ENCODE assay signal across 9 cellular contexts in the genomic region with DNA sequence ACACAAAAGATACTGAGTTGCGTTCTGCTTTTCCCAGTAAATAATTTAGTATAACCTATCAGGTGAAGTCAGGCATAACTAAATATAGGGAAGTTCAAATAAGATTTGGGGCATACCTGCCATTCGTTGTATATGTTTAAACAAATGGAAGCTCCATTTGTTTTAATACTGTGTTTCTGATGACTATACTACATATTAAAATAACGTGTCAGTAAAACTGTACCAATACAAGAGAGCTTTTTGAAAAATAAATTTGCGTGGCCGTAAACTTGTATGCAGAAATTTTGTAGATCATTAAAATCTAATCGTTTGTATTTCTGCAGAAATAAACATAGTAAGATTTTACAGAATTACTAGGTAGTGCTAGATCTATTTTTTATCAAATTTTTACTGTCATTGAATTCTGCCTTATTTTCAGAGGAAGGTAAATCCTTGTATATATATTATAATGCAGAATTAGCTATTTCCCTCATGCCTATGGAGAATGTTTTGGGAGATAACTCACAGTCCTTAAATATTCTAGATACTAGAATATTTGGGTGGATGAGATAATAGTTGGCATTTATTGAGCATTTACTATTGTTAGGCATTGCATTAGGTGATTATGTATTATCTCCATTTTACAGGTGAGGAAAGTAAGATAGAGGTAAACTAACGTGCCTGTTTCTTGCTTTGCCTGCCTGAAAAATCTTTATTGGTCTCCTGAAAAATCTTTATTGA. TPM values are rescaled to one million over a fixed set of nuclear protein-coding genes. Genes with fewer than 3 reads are reported as not detected.
DNase-seq lines count a peak whose midpoint lies in the region; ATAC-seq and TF ChIP-seq lines count a peak whose summit lies in the region.
"Had no signal": no experiment of that assay in that cellular context is flagged by ENCODE, and none has a peak within 500 bp of the region (broad histone marks: within the 10 kb centered on the region; RNA-seq: fewer than 3 reads in every experiment).

No MANE protein-coding gene starts in this region.

- H3K27me3 ChIP-seq in CD4-positive, alpha-beta T cell (ENCODE audit: control insufficient read depth, insufficient read depth, low read length): no peaks in the 10 kb centered on the region
- H3K27me3 ChIP-seq in duodenal mucosa (ENCODE audit: control insufficient read depth in 1 of 2, insufficient read depth in 2 of 2, low read length in 2 of 2): no peaks in the 10 kb centered on the region
- H3K27me3 ChIP-seq in neural cell (ENCODE audit: insufficient read depth, low read depth, low read length): no peaks in the 10 kb centered on the region

- intact Hi-C loops in CD4-positive, alpha-beta T cell (cut with DNase I, micrococcal nuclease): loop anchor here (2.0 to 10.0 kb wide), 3 partner anchors 65 to 1581 kb away; a partner anchor contains a TSS

- H3K27ac Mint-ChIP-seq in CD4-positive, alpha-beta T cell: peak overlapping the region; percentile 12

- TF ChIP-seq POLR2A in NB4 (IDR thresholded peaks at IDR 0.05; ENCODE audit: extremely low read depth, insufficient read length): no peak

- H3F3A ChIP-seq in neural cell (ENCODE audit: insufficient read depth, low read length, poor library complexity, severe bottlenecking): no peaks in the 10 kb centered on the region

- H4K20me1 ChIP-seq in neural cell (ENCODE audit: insufficient read depth): no peaks in the 10 kb centered on the region

- H3K9me3 Mint-ChIP-seq in CD4-positive, alpha-beta T cell: no peaks in the 10 kb centered on the region

- peaks cover 48% of the 10 kb centered on the region for H3K79me2 ChIP-seq in neural cell (replicated peaks; ENCODE audit: insufficient read depth, low read length)

- CTCF ChIA-PET in CD4-positive, alpha-beta T cell (lab: Charles Lee): interaction anchor here (1.4 kb wide), 1 partner anchor 33 kb away, joined by 3 read pairs; no protein-coding TSS in a partner anchor

- DNase-seq in CD4-positive, alpha-beta T cell: no peak
- DNase-seq in NB4 (ENCODE audit: low read depth) (no peak), AML-193 (lab: John Stamatoyannopoulos, UW) (no peak), SIG-M5 (lab: John Stamatoyannopoulos, UW) (no peak)
- DNase-seq: caudate nucleus had no signal

- H2AFZ ChIP-seq in neural cell (ENCODE audit: low read depth, low read length): no peak overlapping the region

- H3K4me3 Mint-ChIP-seq in CD4-positive, alpha-beta T cell: peak overlapping the region; percentile 91

- peak overlapping the region; percentile 45 for H3K4me2 ChIP-seq in neural cell (ENCODE audit: low read length)

- ATAC-seq in CD4-positive, alpha-beta T cell (ENCODE audit: poor library complexity): no peak
- ATAC-seq in GM18511 (IDR thresholded peaks at IDR 0.05; ENCODE audit: unreplicated experiment) (no peak), HG02938 (IDR thresholded peaks at IDR 0.05; ENCODE audit: unreplicated experiment) (no peak)

- H3K9ac ChIP-seq in duodenal mucosa (ENCODE audit: low read depth in 1 of 2, low read length in 2 of 2): peak overlapping the region in 1 of 2 donors; percentile 98
- peak overlapping the region; percentile 89 for H3K9ac ChIP-seq in neural cell (ENCODE audit: low read length)

- TF ChIP-seq RAD21 in neural cell (conservative IDR thresholded peaks at IDR 0.05): no peak

- H3K9me3 ChIP-seq in CD4-positive, alpha-beta T cell (ENCODE audit: control insufficient read depth, low read length): no peaks in the 10 kb centered on the region
- H3K9me3 ChIP-seq in duodenal mucosa (ENCODE audit: control insufficient read depth in 1 of 2, low read length in 2 of 2) (no peaks in the 10 kb centered on the region), neural cell (ENCODE audit: low read length) (no peaks in the 10 kb centered on the region)

- peaks cover 18 to 22% of the 10 kb centered on the region in 2 donors for H3K4me1 ChIP-seq in duodenal mucosa (ENCODE audit: control insufficient read depth in 1 of 2, insufficient read depth in 2 of 2, low read length in 2 of 2)

- no peak for TF ChIP-seq EP300 in neural cell (conservative IDR thresholded peaks at IDR 0.05; ENCODE audit: poor library complexity, severe bottlenecking)

- peaks cover 58% of the 10 kb centered on the region for H3K4me1 Mint-ChIP-seq in CD4-positive, alpha-beta T cell (ENCODE audit: low read depth)

- no peak for TF ChIP-seq CTCF in CD4-positive, alpha-beta T cell (IDR thresholded peaks at IDR 0.05)
- TF ChIP-seq CTCF in NB4 (IDR thresholded peaks at IDR 0.05; ENCODE audit: low read depth, low read length): no peak
- no peak for TF ChIP-seq CTCF in neural cell (IDR thresholded peaks at IDR 0.05; ENCODE audit: poor library complexity, severe bottlenecking)

- H3K9me2 ChIP-seq in neural cell (ENCODE audit: insufficient read depth, low read length): no peaks in the 10 kb centered on the region

- H3K27me3 Mint-ChIP-seq in CD4-positive, alpha-beta T cell: no peaks in the 10 kb centered on the region

- H3K36me3 ChIP-seq in duodenal mucosa (ENCODE audit: control insufficient read depth in 1 of 2, insufficient read depth in 2 of 2, low read length in 2 of 2) (no peaks in the 10 kb centered on the region), neural cell (ENCODE audit: insufficient read depth, low read length) (no peaks in the 10 kb centered on the region)

- POLR2A ChIA-PET in CD4-positive, alpha-beta T cell (lab: Charles Lee): interaction anchor here (1.5 to 2.3 kb wide), 3 partner anchors 65 to 585 kb away, joined by 7 to 16 read pairs (median 8); a partner anchor contains a TSS

- H3K27ac ChIP-seq in CD4-positive, alpha-beta T cell (ENCODE audit: low read depth, low read length): no peak overlapping the region
- H3K27ac ChIP-seq in duodenal mucosa (ENCODE audit: low read depth, low read length): no peak overlapping the region
- H3K27ac ChIP-seq in neural cell (ENCODE audit: low read length): no peak overlapping the region

- peak overlapping the region; percentile 94 for H3K4me3 ChIP-seq in NB4 (ENCODE audit: low read depth, low read length)
- H3K4me3 ChIP-seq in duodenal mucosa (ENCODE audit: low read depth in 1 of 2, low read length in 2 of 2): peak overlapping the region; percentile 81 to 97
- H3K4me3 ChIP-seq in neural cell (ENCODE audit: low read length): peak overlapping the region; percentile 87

- H3K36me3 Mint-ChIP-seq in CD4-positive, alpha-beta T cell (ENCODE audit: low read depth): peaks cover 34% of the 10 kb centered on the region

TF ChIP-seq in neural cell, 6 proteins besides CTCF, POLR2A, EP300 and RAD21:
- TF ChIP-seq TAF1 (IDR thresholded peaks at IDR 0.05; ENCODE audit: low read depth): no peak
- TF ChIP-seq, protein P1, sequence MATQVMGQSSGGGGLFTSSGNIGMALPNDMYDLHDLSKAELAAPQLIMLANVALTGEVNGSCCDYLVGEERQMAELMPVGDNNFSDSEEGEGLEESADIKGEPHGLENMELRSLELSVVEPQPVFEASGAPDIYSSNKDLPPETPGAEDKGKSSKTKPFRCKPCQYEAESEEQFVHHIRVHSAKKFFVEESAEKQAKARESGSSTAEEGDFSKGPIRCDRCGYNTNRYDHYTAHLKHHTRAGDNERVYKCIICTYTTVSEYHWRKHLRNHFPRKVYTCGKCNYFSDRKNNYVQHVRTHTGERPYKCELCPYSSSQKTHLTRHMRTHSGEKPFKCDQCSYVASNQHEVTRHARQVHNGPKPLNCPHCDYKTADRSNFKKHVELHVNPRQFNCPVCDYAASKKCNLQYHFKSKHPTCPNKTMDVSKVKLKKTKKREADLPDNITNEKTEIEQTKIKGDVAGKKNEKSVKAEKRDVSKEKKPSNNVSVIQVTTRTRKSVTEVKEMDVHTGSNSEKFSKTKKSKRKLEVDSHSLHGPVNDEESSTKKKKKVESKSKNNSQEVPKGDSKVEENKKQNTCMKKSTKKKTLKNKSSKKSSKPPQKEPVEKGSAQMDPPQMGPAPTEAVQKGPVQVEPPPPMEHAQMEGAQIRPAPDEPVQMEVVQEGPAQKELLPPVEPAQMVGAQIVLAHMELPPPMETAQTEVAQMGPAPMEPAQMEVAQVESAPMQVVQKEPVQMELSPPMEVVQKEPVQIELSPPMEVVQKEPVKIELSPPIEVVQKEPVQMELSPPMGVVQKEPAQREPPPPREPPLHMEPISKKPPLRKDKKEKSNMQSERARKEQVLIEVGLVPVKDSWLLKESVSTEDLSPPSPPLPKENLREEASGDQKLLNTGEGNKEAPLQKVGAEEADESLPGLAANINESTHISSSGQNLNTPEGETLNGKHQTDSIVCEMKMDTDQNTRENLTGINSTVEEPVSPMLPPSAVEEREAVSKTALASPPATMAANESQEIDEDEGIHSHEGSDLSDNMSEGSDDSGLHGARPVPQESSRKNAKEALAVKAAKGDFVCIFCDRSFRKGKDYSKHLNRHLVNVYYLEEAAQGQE (IDR thresholded peaks at IDR 0.05; ENCODE audit: borderline replicate concordance): no peak
- TF ChIP-seq SMC3 (conservative IDR thresholded peaks at IDR 0.05; ENCODE audit: poor library complexity): no peak
- TF ChIP-seq EZH2 (IDR thresholded peaks at IDR 0.05; ENCODE audit: borderline replicate concordance, insufficient read depth, low read length, poor library complexity, severe bottlenecking): no peak
- no peak for TF ChIP-seq MXI1 (conservative IDR thresholded peaks at IDR 0.05; ENCODE audit: poor library complexity, severe bottlenecking)
- TF ChIP-seq POLR2AphosphoS5 (IDR thresholded peaks at IDR 0.05): no peak

RNA-seq across cellular contexts. Expression of a gene that starts 1.5 kb away (rescaled TPM):
- 10 to 100 TPM; 59.0 to 63.6 TPM for total RNA-seq in CD4-positive, alpha-beta T cell
- polyA plus RNA-seq in neural cell: 99.4 and 122 TPM in 2 replicates
- polyA minus RNA-seq in neural cell: 142 and 164 TPM in 2 replicates
